20 cellular contexts compared by ENCODE assay signal in genomic region chrX:68203656-68204055, GRCh38.
DNase-seq lines count a peak whose midpoint lies in the region; ATAC-seq and TF ChIP-seq lines count a peak whose summit lies in the region.
"Had no signal": no experiment of that assay in that cellular context is flagged by ENCODE, and none has a peak within 500 bp of the region (broad histone marks: within the 10 kb centered on the region; RNA-seq: fewer than 3 reads in every experiment).

No MANE protein-coding gene starts in this region.

- H3K27ac Mint-ChIP-seq in CD14-positive monocyte: peak overlapping the region; percentile 15 to 86 (median 62)
- H3K27ac Mint-ChIP-seq: mesothelial cell of epicardium had no signal

- no peaks in the 10 kb centered on the region for H3K79me2 ChIP-seq in PC-3 (ENCODE audit: low read length)

- H3K4me3 ChIP-seq in PC-3 (ENCODE audit: low read length): no peak overlapping the region
- H3K4me3 ChIP-seq: smooth muscle cell had no signal

- no peak overlapping the region for H3K4me2 ChIP-seq in PC-3 (ENCODE audit: low read length)
- H3K4me2 ChIP-seq: smooth muscle cell had no signal

- H3K36me3 Mint-ChIP-seq in CD14-positive monocyte: peaks cover 0 to 4% of the 10 kb centered on the region in 2 donors
- H3K36me3 Mint-ChIP-seq: activated naive CD4-positive, alpha-beta T cell treated with anti-CD3 and anti-CD28 coated beads, Interleukin-2, amount 50 U/mL, for 72 hours had no signal

- H3K27me3 ChIP-seq in PC-3 (ENCODE audit: low read length): no peaks in the 10 kb centered on the region
- H3K27me3 ChIP-seq: BE2C had no signal

- H3K36me3 ChIP-seq in PC-3 (ENCODE audit: low read depth, low read length): no peaks in the 10 kb centered on the region
- H3K36me3 ChIP-seq: BE2C had no signal

- CTCF ChIA-PET in PC-3 (lab: Charles Lee): no interaction called here

- no peak overlapping the region for H3K27ac ChIP-seq in PC-3 (ENCODE audit: low read length)

- BruUV-seq in PC-3 (replicated peaks; lab: Mats Ljungman, UMichigan): no TSS peak

- peaks cover 0 to 5% (median 0%) of the 10 kb centered on the region in 3 donors for H3K27me3 Mint-ChIP-seq in CD14-positive monocyte (ENCODE audit: low read depth in 3 of 3)

- no peaks in the 10 kb centered on the region for H4K20me1 ChIP-seq in PC-3 (ENCODE audit: low read length)

- H3K9me2 ChIP-seq in PC-3 (replicated peaks; ENCODE audit: low read length): no peaks in the 10 kb centered on the region

- ATAC-seq in GM19467 (IDR thresholded peaks at IDR 0.05; ENCODE audit: unreplicated experiment) (peak; percentile 88), HG03103 (IDR thresholded peaks at IDR 0.05; ENCODE audit: low read depth, unreplicated experiment) (peak; percentile 82), PC-3 (no peak), HG02970 (IDR thresholded peaks at IDR 0.05; ENCODE audit: low FRiP score, unreplicated experiment) (no peak)
- ATAC-seq: activated naive CD4-positive, alpha-beta T cell treated with anti-CD3 and anti-CD28 coated beads, Interleukin-2, amount 50 U/mL, for 72 hours; SK-N-SH treated with all-trans-retinoic acid at 6 μM for 48 hours had no signal

- no peaks in the 10 kb centered on the region for H3K9me3 ChIP-seq in PC-3 (ENCODE audit: low read length)
- H3K9me3 ChIP-seq: BE2C had no signal

- H3K4me3 Mint-ChIP-seq in CD14-positive monocyte: no peak overlapping the region
- H3K4me3 Mint-ChIP-seq: mesothelial cell of epicardium, neural crest cell had no signal

- TF ChIP-seq CTCF in CD14-positive monocyte (IDR thresholded peaks at IDR 0.05) (no peak), PC-3 (conservative IDR thresholded peaks at IDR 0.05; ENCODE audit: low read depth, low read length) (no peak)

- no peak overlapping the region for H2AFZ ChIP-seq in PC-3 (ENCODE audit: low read length)

- DNase-seq in CD14-positive monocyte (ENCODE audit: low spot score) (no peak), NAMALWA (ENCODE audit: low spot score) (peak; percentile 48), PC-3 (no peak), NCI-H1417 (lab: John Stamatoyannopoulos, UW) (no peak), NCI-H526 (lab: John Stamatoyannopoulos, UW) (no peak)
- DNase-seq: activated CD4-positive, alpha-beta T cell treated with anti-CD3 and anti-CD28 coated beads for 1 hour; BE2C; Kasumi-1; NCI-H1436; NCI-H2171; stimulated activated CD4-positive, alpha-beta T cell treated with anti-CD3 and anti-CD28 coated beads, Interleukin-4, amount 100 ng/mL, for 24 hours; T-helper 9 cell had no signal

- peaks cover 0 to 2% (median 0%) of the 10 kb centered on the region in 7 donors for H3K9me3 Mint-ChIP-seq in CD14-positive monocyte
- H3K9me3 Mint-ChIP-seq: activated naive CD4-positive, alpha-beta T cell treated with anti-CD3 and anti-CD28 coated beads, Interleukin-2, amount 50 U/mL, for 72 hours had no signal

- peaks cover 4% of the 10 kb centered on the region for H3K4me1 ChIP-seq in PC-3 (ENCODE audit: insufficient read depth, low read length)
- H3K4me1 ChIP-seq: BE2C had no signal

- H3F3A ChIP-seq in PC-3 (ENCODE audit: low read length, unreplicated experiment): no peaks in the 10 kb centered on the region

- POLR2A ChIA-PET in PC-3 (lab: Charles Lee; ENCODE audit: unreplicated experiment): no interaction called here

- no peak overlapping the region for H3K9ac ChIP-seq in PC-3 (ENCODE audit: low read length)

- H3K4me1 Mint-ChIP-seq in CD14-positive monocyte: peaks cover 21% of the 10 kb centered on the region
- H3K4me1 Mint-ChIP-seq: mesothelial cell of epicardium, neural crest cell had no signal

- intact Hi-C loops in CD14-positive monocyte (cut with micrococcal nuclease) (no loop called here), PC-3 (cut with micrococcal nuclease) (no loop called here)

Comparison
In these comparisons a context has a peak if more than half of its experiments do, and no peak if none do; other contexts are left out.
1. ATAC-seq: peak in GM19467 (single experiment) and HG03103 (single experiment); none in PC-3 (single experiment) and HG02970 (single experiment).